ENCODE assay signal across 30 cellular contexts in the genomic region with DNA sequence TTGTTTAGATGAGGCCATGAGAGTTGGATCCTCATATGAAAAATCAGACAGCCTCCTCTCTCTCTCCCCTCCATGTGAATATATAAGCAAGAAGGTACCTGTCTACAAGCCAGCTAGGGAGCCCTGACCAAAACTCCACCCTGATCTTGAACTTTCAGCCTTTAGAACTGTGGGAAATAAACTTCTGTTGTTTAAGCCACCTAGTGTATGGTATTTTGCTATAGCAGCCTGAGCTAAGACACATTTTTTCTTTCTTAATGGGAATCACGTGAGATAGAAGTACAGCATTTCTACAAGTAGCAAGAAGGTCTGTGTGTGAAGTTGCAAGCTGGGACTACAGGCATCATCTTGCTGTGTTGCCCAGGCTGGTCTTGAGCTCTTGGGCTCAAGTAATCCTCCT. TPM values are rescaled to one million over a fixed set of nuclear protein-coding genes. Genes with fewer than 3 reads are reported as not detected.
DNase-seq lines count a peak whose midpoint lies in the region; ATAC-seq and TF ChIP-seq lines count a peak whose summit lies in the region.
"Had no signal": no experiment of that assay in that cellular context is flagged by ENCODE, and none has a peak within 500 bp of the region (broad histone marks: within the 10 kb centered on the region; RNA-seq: fewer than 3 reads in every experiment).

No MANE protein-coding gene starts in this region.

- no peak overlapping the region for H2BK5ac ChIP-seq in mesendoderm (ENCODE audit: low read length)

- H3K9me3 ChIP-seq in SK-N-SH (no peaks in the 10 kb centered on the region), BE2C (no peaks in the 10 kb centered on the region)
- H3K9me3 ChIP-seq: ascending aorta, left ventricle myocardium inferior, Peyer's patch, SJCRH30, vagina had no signal

- H3K27me3 ChIP-seq in GM23338 (ENCODE audit: insufficient read depth) (no peaks in the 10 kb centered on the region), SK-N-SH (ENCODE audit: insufficient read depth) (no peaks in the 10 kb centered on the region), mesendoderm (ENCODE audit: insufficient read depth, low read length, poor library complexity) (no peaks in the 10 kb centered on the region), BE2C (no peaks in the 10 kb centered on the region)
- H3K27me3 ChIP-seq: ascending aorta, Peyer's patch, SJCRH30, vagina had no signal

- H3F3A ChIP-seq in GM23338 (replicated peaks; ENCODE audit: low read depth), result no peaks in the 10 kb centered on the region
- H3F3A ChIP-seq in SK-N-SH (replicated peaks; ENCODE audit: insufficient read depth), result no peaks in the 10 kb centered on the region

- H3K4me2 ChIP-seq in GM23338, result no peak overlapping the region
- H3K4me2 ChIP-seq in SK-N-SH, result no peak overlapping the region
- no peak overlapping the region for H3K4me2 ChIP-seq in mesendoderm (ENCODE audit: low read length)

- POLR2A ChIA-PET in SK-N-SH (lab: Yijun Ruan, JAX), result no interaction called here

- H2BK120ac ChIP-seq in mesendoderm (ENCODE audit: low read depth, low read length), result no peak overlapping the region

- H3K56ac ChIP-seq in mesendoderm (ENCODE audit: low read length), result no peak overlapping the region

- DNase-seq in GM23338 (ENCODE audit: low spot score) (peak; percentile 44), SK-N-SH (no peak), fibroblast of mammary gland (ENCODE audit: low read depth) (no peak), retinal pigment epithelial cell (ENCODE audit: low read depth) (no peak), mesendoderm (no peak), BE2C (no peak)
- DNase-seq: activated CD4-positive, alpha-beta T cell treated with anti-CD3 and anti-CD28 coated beads, Interleukin-2, amount 10 ng/mL, durations not matched to agents 24 days and 14 days; activated CD8-positive, alpha-beta memory T cell treated with anti-CD3 and anti-CD28 coated beads, Interleukin-2, amount 10 ng/mL, durations not matched to agents 7 days and 5 days; CD4-positive, alpha-beta memory T cell; DMS153; effector CD8-positive, alpha-beta T cell; left ventricle myocardium inferior; NCI-H1092 treated with DMSO at 0.1 percent for 48 hours; NCI-H2029 treated with DMSO at 0.1 percent for 48 hours; Peyer's patch; SJCRH30; stimulated activated CD4-positive, alpha-beta T cell treated with anti-CD3 and anti-CD28 coated beads, Interleukin-2, amount 100 ng/mL, for 24 hours had no signal

- H3K9me2 ChIP-seq in GM23338 (ENCODE audit: insufficient read depth), result no peaks in the 10 kb centered on the region
- no peaks in the 10 kb centered on the region for H3K9me2 ChIP-seq in SK-N-SH

- no peak for ATAC-seq in GM23338
- ATAC-seq in HG03469 (IDR thresholded peaks at IDR 0.05; ENCODE audit: unreplicated experiment), result no peak
- ATAC-seq: activated CD8-positive, alpha-beta memory T cell treated with anti-CD3 and anti-CD28 coated beads, Interleukin-2, amount 10 ng/mL, durations not matched to agents 7 days and 5 days; esophagus mucosa; natural killer cell treated with Interleukin-12 subunit alpha and Interleukin-12 subunit beta and Interleukin-15 and Interleukin-18, amount 100 ng/mL, for 72 hours; stimulated activated memory B cell treated with anti-CD40 and anti-IgM and Interleukin-4, amounts not matched to agents 10 μg/mL and 1 μg/mL and 100 μg/mL, for 72 hours had no signal

- no peak overlapping the region for H2BK15ac ChIP-seq in mesendoderm (replicated peaks; ENCODE audit: low read depth)

- peak overlapping the region; percentile 7; the same call in 1 of the 2 replicates for H2AFZ ChIP-seq in GM23338
- no peak overlapping the region for H2AFZ ChIP-seq in SK-N-SH (ENCODE audit: low read depth)

- H3K4me3 Mint-ChIP-seq in GM23338, result no peak overlapping the region
- H3K4me3 Mint-ChIP-seq: activated CD4-positive, alpha-beta T cell treated with anti-CD3 and anti-CD28 coated beads, Interleukin-2, amount 10 ng/mL, durations not matched to agents 24 days and 14 days; activated CD8-positive, alpha-beta memory T cell treated with anti-CD3 and anti-CD28 coated beads, Interleukin-2, amount 10 ng/mL, durations not matched to agents 7 days and 5 days; activated naive CD4-positive, alpha-beta T cell treated with anti-CD3 and anti-CD28 coated beads, Interleukin-2, amount 50 U/mL, for 24 hours; activated T-helper 1 cell treated with anti-CD3 and anti-CD28 coated beads, Interleukin-12 subunit alpha, Interleukin-12 subunit beta, Interleukin-2, Interleukin-4 antibody, amounts not matched to agents 30 ng/mL and 10 ng/mL and 1 ng/mL, durations not matched to agents 14 hours and 24 hours and 36 hours; CD4-positive, alpha-beta memory T cell; natural killer cell treated with Interleukin-12 subunit alpha and Interleukin-12 subunit beta and Interleukin-15 and Interleukin-18, amount 100 ng/mL, for 72 hours; stimulated activated memory B cell treated with anti-CD40 and anti-IgM and Interleukin-4, amounts not matched to agents 10 μg/mL and 1 μg/mL and 100 μg/mL, for 72 hours had no signal

- H4K5ac ChIP-seq in mesendoderm (ENCODE audit: low read length), result no peak overlapping the region

- no peak overlapping the region for H3K4ac ChIP-seq in mesendoderm (ENCODE audit: low read depth, low read length)

- peaks cover 4% of the 10 kb centered on the region for H3K27me3 Mint-ChIP-seq in GM23338 (ENCODE audit: insufficient read depth, low read depth, poor library complexity)
- H3K27me3 Mint-ChIP-seq: activated naive CD4-positive, alpha-beta T cell treated with anti-CD3 and anti-CD28 coated beads, Interleukin-2, amount 50 U/mL, for 24 hours; CD4-positive, alpha-beta memory T cell; natural killer cell treated with Interleukin-12 subunit alpha and Interleukin-12 subunit beta and Interleukin-15 and Interleukin-18, amount 100 ng/mL, for 72 hours; stimulated activated memory B cell treated with anti-CD40 and anti-IgM and Interleukin-4, amounts not matched to agents 10 μg/mL and 1 μg/mL and 100 μg/mL, for 72 hours had no signal

- H3K27ac ChIP-seq in GM23338 (ENCODE audit: low read depth) (no peak overlapping the region), SK-N-SH (ENCODE audit: low read depth in 2 of 2, low read length in 1 of 2) (no peak overlapping the region), mesendoderm (ENCODE audit: low read depth, low read length) (no peak overlapping the region)
- H3K27ac ChIP-seq: ascending aorta, left ventricle myocardium inferior, Peyer's patch, SJCRH30, skin epidermis, vagina, VCaP had no signal

- 100% methylated on average over 1 of the region's 1 CpG for WGBS in SK-N-SH (ENCODE audit: low lambda C conversion rate)
- no CpG with 5 or more reads among the region's 1 CpG for WGBS in mesendoderm (ENCODE audit: extremely low coverage, insufficient coverage, low lambda C conversion rate)

- no peaks in the 10 kb centered on the region for H3K79me1 ChIP-seq in mesendoderm (ENCODE audit: low read length)

- no peak overlapping the region; the same call in 1 of the 2 replicates for H3K27ac Mint-ChIP-seq in GM23338
- H3K27ac Mint-ChIP-seq: activated CD4-positive, alpha-beta T cell treated with anti-CD3 and anti-CD28 coated beads, Interleukin-2, amount 10 ng/mL, durations not matched to agents 24 days and 14 days; activated CD8-positive, alpha-beta memory T cell treated with anti-CD3 and anti-CD28 coated beads, Interleukin-2, amount 10 ng/mL, durations not matched to agents 7 days and 5 days; activated naive CD4-positive, alpha-beta T cell treated with anti-CD3 and anti-CD28 coated beads, Interleukin-2, amount 50 U/mL, for 24 hours; activated T-helper 1 cell treated with anti-CD3 and anti-CD28 coated beads, Interleukin-12 subunit alpha, Interleukin-12 subunit beta, Interleukin-2, Interleukin-4 antibody, amounts not matched to agents 30 ng/mL and 10 ng/mL and 1 ng/mL, durations not matched to agents 14 hours and 24 hours and 36 hours; CD4-positive, alpha-beta memory T cell; natural killer cell treated with Interleukin-12 subunit alpha and Interleukin-12 subunit beta and Interleukin-15 and Interleukin-18, amount 100 ng/mL, for 72 hours; stimulated activated memory B cell treated with anti-CD40 and anti-IgM and Interleukin-4, amounts not matched to agents 10 μg/mL and 1 μg/mL and 100 μg/mL, for 72 hours had no signal

- no peak for TF ChIP-seq EP300 in SK-N-SH (IDR thresholded peaks at IDR 0.05; ENCODE audit: borderline replicate concordance in 1 of 2, low read depth in 1 of 2, low read length in 1 of 2)

- H3K4me3 ChIP-seq in GM23338 (no peak overlapping the region), SK-N-SH (ENCODE audit: low read depth in 2 of 2, low read length in 1 of 2) (no peak overlapping the region), fibroblast of mammary gland (ENCODE audit: control insufficient read depth, low read depth, low read length) (no peak overlapping the region), retinal pigment epithelial cell (ENCODE audit: low read length) (no peak overlapping the region), mesendoderm (ENCODE audit: low read length) (no peak overlapping the region), BE2C (ENCODE audit: low read depth, low read length) (no peak overlapping the region)
- H3K4me3 ChIP-seq: ascending aorta, left ventricle myocardium inferior, Peyer's patch, SJCRH30, skin epidermis, vagina had no signal

- H3K4me1 Mint-ChIP-seq in GM23338, result peaks cover 15% of the 10 kb centered on the region

- H3K36me3 Mint-ChIP-seq in GM23338 (ENCODE audit: low read depth), result no peaks in the 10 kb centered on the region; the same call in 2 of the 3 replicates
- H3K36me3 Mint-ChIP-seq: activated CD8-positive, alpha-beta memory T cell treated with anti-CD3 and anti-CD28 coated beads, Interleukin-2, amount 10 ng/mL, durations not matched to agents 7 days and 5 days; activated naive CD4-positive, alpha-beta T cell treated with anti-CD3 and anti-CD28 coated beads, Interleukin-2, amount 50 U/mL, for 24 hours; CD4-positive, alpha-beta memory T cell; natural killer cell treated with Interleukin-12 subunit alpha and Interleukin-12 subunit beta and Interleukin-15 and Interleukin-18, amount 100 ng/mL, for 72 hours; stimulated activated memory B cell treated with anti-CD40 and anti-IgM and Interleukin-4, amounts not matched to agents 10 μg/mL and 1 μg/mL and 100 μg/mL, for 72 hours had no signal

- no peaks in the 10 kb centered on the region for H4K20me1 ChIP-seq in GM23338 (replicated peaks; ENCODE audit: insufficient read depth)
- H4K20me1 ChIP-seq in SK-N-SH (ENCODE audit: insufficient read depth), result no peaks in the 10 kb centered on the region

- H3K18ac ChIP-seq in mesendoderm (ENCODE audit: low read length), result no peak overlapping the region

- H2AK5ac ChIP-seq in mesendoderm (ENCODE audit: low read length), result no peak overlapping the region

- H3K36me3 ChIP-seq in GM23338 (ENCODE audit: insufficient read depth), result no peaks in the 10 kb centered on the region
- no peaks in the 10 kb centered on the region for H3K36me3 ChIP-seq in SK-N-SH (replicated peaks in 1 of 2; ENCODE audit: control insufficient read depth in 1 of 2, insufficient read depth in 2 of 2, low read length in 1 of 2)
- no peaks in the 10 kb centered on the region for H3K36me3 ChIP-seq in mesendoderm (ENCODE audit: control insufficient read depth, insufficient read depth, low read length)
- no peaks in the 10 kb centered on the region for H3K36me3 ChIP-seq in BE2C
- H3K36me3 ChIP-seq: ascending aorta, left ventricle myocardium inferior, Peyer's patch, SJCRH30, vagina had no signal

- no peak overlapping the region for H4K8ac ChIP-seq in mesendoderm (ENCODE audit: low read depth, low read length)

- no peak overlapping the region for H3K23ac ChIP-seq in mesendoderm (ENCODE audit: low read length)

- TF ChIP-seq CTCF in GM23338 (conservative IDR thresholded peaks at IDR 0.05; ENCODE audit: low read depth in 2 of 2) (peak; percentile 9 to 31; a peak in 1 of 4 replicates), SK-N-SH (IDR thresholded peaks at IDR 0.05) (peak; percentile 18; the same call in 1 of the 2 replicates), fibroblast of mammary gland (conservative IDR thresholded peaks at IDR 0.05; ENCODE audit: control insufficient read depth, insufficient read depth, low read depth, low read length) (peak; percentile 13), retinal pigment epithelial cell (conservative IDR thresholded peaks at IDR 0.05; ENCODE audit: low read depth, low read length) (peak; percentile 28), BE2C (IDR thresholded peaks at IDR 0.05; ENCODE audit: low read depth, low read length) (no peak)

- TF ChIP-seq RAD21 in SK-N-SH (IDR thresholded peaks at IDR 0.05; ENCODE audit: low read length), result no peak

- H3K9me3 Mint-ChIP-seq in GM23338, result no peaks in the 10 kb centered on the region
- H3K9me3 Mint-ChIP-seq: activated CD4-positive, alpha-beta T cell treated with anti-CD3 and anti-CD28 coated beads, Interleukin-2, amount 10 ng/mL, durations not matched to agents 24 days and 14 days; activated naive CD4-positive, alpha-beta T cell treated with anti-CD3 and anti-CD28 coated beads, Interleukin-2, amount 50 U/mL, for 24 hours; activated T-helper 1 cell treated with anti-CD3 and anti-CD28 coated beads, Interleukin-12 subunit alpha, Interleukin-12 subunit beta, Interleukin-2, Interleukin-4 antibody, amounts not matched to agents 30 ng/mL and 10 ng/mL and 1 ng/mL, durations not matched to agents 14 hours and 24 hours and 36 hours; natural killer cell treated with Interleukin-12 subunit alpha and Interleukin-12 subunit beta and Interleukin-15 and Interleukin-18, amount 100 ng/mL, for 72 hours; stimulated activated memory B cell treated with anti-CD40 and anti-IgM and Interleukin-4, amounts not matched to agents 10 μg/mL and 1 μg/mL and 100 μg/mL, for 72 hours had no signal

- H3K79me2 ChIP-seq in GM23338 (replicated peaks; ENCODE audit: insufficient read depth) (no peaks in the 10 kb centered on the region), SK-N-SH (ENCODE audit: insufficient read depth) (no peaks in the 10 kb centered on the region), mesendoderm (ENCODE audit: control insufficient read depth, insufficient read depth, low read length) (no peaks in the 10 kb centered on the region)

- H3K9ac ChIP-seq in SK-N-SH (no peak overlapping the region), mesendoderm (ENCODE audit: low read length) (no peak overlapping the region)

- CTCF ChIA-PET in SK-N-SH (lab: Yijun Ruan, JAX), result no interaction called here

- H3K4me1 ChIP-seq in GM23338 (ENCODE audit: insufficient read depth) (no peaks in the 10 kb centered on the region; the same call in 1 of the 2 replicates), SK-N-SH (ENCODE audit: control insufficient read depth in 1 of 2, insufficient read depth in 2 of 2, low read depth in 1 of 2, low read length in 1 of 2) (peaks cover 4 to 5% of the 10 kb centered on the region in 2 experiments; a peak in 2 of 4 replicates), mesendoderm (ENCODE audit: control insufficient read depth, low read depth, low read length) (no peaks in the 10 kb centered on the region), BE2C (no peaks in the 10 kb centered on the region)

RNA-seq across cellular contexts. Expression of a gene that starts 16.3 kb away (rescaled TPM):
- total RNA-seq in GM23338 (2014; rRNA removed; shearing (Covaris generic)), result 9.0 and 13.4 TPM in 2 replicates
- polyA plus RNA-seq in GM23338 (2016; fragmentation: Nextera tagmentation; extraction: Ambion mirVana) (52.8 and 56.9 TPM in 2 replicates), SK-N-SH (2012; rRNA removed) (not detected in 2 replicates)
- not detected in 2 replicates for polyA plus RNA-seq in SK-N-SH (2012; cell fraction: cytosol; rRNA removed)
- not detected in 2 replicates for polyA plus RNA-seq in SK-N-SH (2012; cell fraction: nucleus; rRNA removed)
- 16.4 TPM for polyA plus RNA-seq in mesendoderm (2013, experiment 1 of 2)
- 14.7 TPM for polyA plus RNA-seq in mesendoderm (2013, experiment 2 of 2)
- not detected for polyA plus RNA-seq in BE2C (2012; ENCODE audit: insufficient read depth, insufficient read length, low read depth)
- total RNA-seq: activated CD4-positive, alpha-beta T cell treated with anti-CD3 and anti-CD28 coated beads, Interleukin-2, amount 10 ng/mL, durations not matched to agents 24 days and 14 days; activated CD8-positive, alpha-beta memory T cell treated with anti-CD3 and anti-CD28 coated beads, Interleukin-2, amount 10 ng/mL, durations not matched to agents 7 days and 5 days; activated T-helper 1 cell treated with anti-CD3 and anti-CD28 coated beads, Interleukin-12 subunit alpha, Interleukin-12 subunit beta, Interleukin-2, Interleukin-4 antibody, amounts not matched to agents 30 ng/mL and 10 ng/mL and 1 ng/mL, durations not matched to agents 14 hours and 24 hours and 36 hours; ascending aorta; CD4-positive, alpha-beta memory T cell; left ventricle myocardium inferior; NCI-H460; Peyer's patch; SJCRH30; T-helper 2 cell treated with Interferon-gamma antibody and Interleukin-4, amounts not matched to agents 100 ng/mL and 5 ng/mL, for 36 hours; temporal lobe; vagina had no signal
- polyA plus RNA-seq: CD4-positive, alpha-beta memory T cell had no signal

RNA-seq across cellular contexts. Expression of a gene that starts 24.6 kb away (rescaled TPM):
- total RNA-seq in GM23338 (2014; rRNA removed; shearing (Covaris generic)), result 12.9 and 17.4 TPM in 2 replicates
- polyA plus RNA-seq in GM23338 (2016; fragmentation: Nextera tagmentation; extraction: Ambion mirVana), result 6.2 and 7.4 TPM in 2 replicates
- 10.0 and 11.8 TPM in 2 replicates for polyA plus RNA-seq in SK-N-SH (2012; rRNA removed)
- 13.9 and 15.0 TPM in 2 replicates for polyA plus RNA-seq in SK-N-SH (2012; cell fraction: cytosol; rRNA removed)
- polyA plus RNA-seq in SK-N-SH (2012; cell fraction: nucleus; rRNA removed), result 7.3 and 12.6 TPM in 2 replicates
- 11.5 TPM for polyA plus RNA-seq in mesendoderm (2013, experiment 1 of 2)
- 12.2 TPM for polyA plus RNA-seq in mesendoderm (2013, experiment 2 of 2)
- 9.4 TPM for polyA plus RNA-seq in BE2C (2012; ENCODE audit: insufficient read depth, insufficient read length, low read depth)

Comparison
In these comparisons a context has a peak if more than half of its experiments do, and no peak if none do; other contexts are left out.
1. RNA of a gene that starts 16.3 kb away (polyA plus RNA-seq): 52.8 to 56.9 TPM in GM23338; not detected in SK-N-SH; every median in the first group is over 10 times any median in the second.